19 cellular contexts compared by ENCODE assay signal in the genomic region with DNA sequence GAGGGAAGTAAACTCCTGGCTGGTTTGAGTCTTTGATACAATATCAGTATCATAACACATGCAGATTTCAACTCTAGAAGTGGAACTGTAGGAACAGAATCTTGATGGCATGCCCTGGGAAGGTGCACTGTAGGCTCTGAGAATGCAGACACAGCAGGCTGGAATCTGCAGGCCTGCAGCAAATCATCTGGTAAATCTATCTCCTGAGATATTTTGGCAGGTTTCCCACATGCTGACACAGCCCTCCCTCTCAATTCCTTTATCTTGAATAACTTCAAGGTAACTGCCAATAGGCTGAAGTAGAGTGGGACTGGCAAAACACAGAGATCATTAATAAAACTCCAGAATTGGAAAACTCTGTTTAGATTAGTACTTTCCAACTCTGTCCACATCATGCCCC.
"Had no signal": no experiment of that assay in that cellular context is flagged by ENCODE, and none has a peak within 500 bp of the region (broad histone marks: within the 10 kb centered on the region; RNA-seq: fewer than 3 reads in every experiment).

No MANE protein-coding gene starts in this region.

- H3K27ac Mint-ChIP-seq: activated CD4-positive, alpha-beta memory T cell treated with anti-CD3 and anti-CD28 coated beads, Interleukin-2, amount 10 ng/mL, durations not matched to agents 7 days and 5 days; activated naive CD8-positive, alpha-beta T cell treated with anti-CD3 and anti-CD28 coated beads, Interleukin-2, amount 10 ng/mL, durations not matched to agents 7 days and 5 days; endodermal cell; naive B cell; progenitor cell of endocrine pancreas had no signal

- H3K27me3 ChIP-seq: neutrophil, upper lobe of left lung had no signal

- ATAC-seq: esophagus mucosa, lower lobe of right lung had no signal

- H3K4me3 ChIP-seq: lower lobe of right lung, upper lobe of left lung had no signal

- H3K27me3 Mint-ChIP-seq: activated CD4-positive, alpha-beta memory T cell treated with anti-CD3 and anti-CD28 coated beads, Interleukin-2, amount 10 ng/mL, durations not matched to agents 7 days and 5 days; naive B cell; progenitor cell of endocrine pancreas had no signal

- H3K9me3 ChIP-seq: lower lobe of right lung, neutrophil, upper lobe of left lung had no signal

- DNase-seq: activated CD4-positive, alpha-beta memory T cell treated with anti-CD3 and anti-CD28 coated beads, Interleukin-2, amount 10 ng/mL, durations not matched to agents 7 days and 5 days; activated CD4-positive, alpha-beta T cell treated with anti-CD3 and anti-CD28 coated beads for 1 hour; activated gamma-delta T cell; activated naive CD8-positive, alpha-beta T cell treated with anti-CD3 and anti-CD28 coated beads, Interleukin-2, amount 10 ng/mL, durations not matched to agents 7 days and 5 days; activated T-cell treated with anti-CD3 and anti-CD28 coated beads, Interleukin-2, amount 50 U/mL, for 48 hours; aorta; cerebellar nuclear complex; dermis blood vessel endothelial cell; endodermal cell; islet precursor cell; lower lobe of right lung; naive B cell; stimulated activated CD4-positive, alpha-beta T cell treated with anti-CD3 and anti-CD28 coated beads, Interleukin-12 subunit alpha, Interleukin-12 subunit beta, amount 100 ng/mL, for 4 hours; stimulated activated naive CD4-positive, alpha-beta T cell treated with Interleukin-2 at 50 U/mL for 16 hours; T-helper 9 cell; upper lobe of left lung had no signal

- H3K9me3 Mint-ChIP-seq: activated CD4-positive, alpha-beta memory T cell treated with anti-CD3 and anti-CD28 coated beads, Interleukin-2, amount 10 ng/mL, durations not matched to agents 7 days and 5 days; activated naive CD8-positive, alpha-beta T cell treated with anti-CD3 and anti-CD28 coated beads, Interleukin-2, amount 10 ng/mL, durations not matched to agents 7 days and 5 days; endodermal cell had no signal

- H3K36me3 Mint-ChIP-seq: activated naive CD8-positive, alpha-beta T cell treated with anti-CD3 and anti-CD28 coated beads, Interleukin-2, amount 10 ng/mL, durations not matched to agents 7 days and 5 days; naive B cell had no signal

- H3K27ac ChIP-seq: lower lobe of right lung, neutrophil, upper lobe of left lung had no signal

- H3K4me3 Mint-ChIP-seq: activated CD4-positive, alpha-beta memory T cell treated with anti-CD3 and anti-CD28 coated beads, Interleukin-2, amount 10 ng/mL, durations not matched to agents 7 days and 5 days; activated naive CD8-positive, alpha-beta T cell treated with anti-CD3 and anti-CD28 coated beads, Interleukin-2, amount 10 ng/mL, durations not matched to agents 7 days and 5 days; endodermal cell; naive B cell had no signal

- H3K36me3 ChIP-seq: lower lobe of right lung, neutrophil, upper lobe of left lung had no signal

- H3K4me1 ChIP-seq: lower lobe of right lung, upper lobe of left lung had no signal

- H3K4me1 Mint-ChIP-seq: activated CD4-positive, alpha-beta memory T cell treated with anti-CD3 and anti-CD28 coated beads, Interleukin-2, amount 10 ng/mL, durations not matched to agents 7 days and 5 days; activated naive CD8-positive, alpha-beta T cell treated with anti-CD3 and anti-CD28 coated beads, Interleukin-2, amount 10 ng/mL, durations not matched to agents 7 days and 5 days; endodermal cell; naive B cell had no signal
